ENCODE assay signal across 9 cellular contexts in the genomic region with DNA sequence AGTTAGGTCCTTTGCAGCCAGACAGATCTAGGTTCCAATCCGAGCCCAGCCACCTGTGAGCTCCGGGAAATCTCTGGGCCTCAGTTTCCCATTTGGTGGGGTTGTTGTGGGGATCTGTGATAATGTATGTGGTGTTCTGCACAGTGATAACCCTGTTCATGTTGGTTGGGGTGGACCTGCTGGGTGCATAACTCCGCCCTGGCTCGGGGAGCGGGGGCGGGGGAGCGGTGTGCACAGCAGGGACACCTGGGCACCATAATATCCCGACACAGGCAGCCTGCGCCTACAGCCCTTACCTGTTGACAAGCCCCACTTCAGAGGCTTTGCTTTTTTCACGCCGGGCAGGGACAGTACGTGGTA. TPM values are rescaled to one million over a fixed set of nuclear protein-coding genes. Genes with fewer than 3 reads are reported as not detected.
DNase-seq lines count a peak whose midpoint lies in the region; ATAC-seq, FAIRE-seq and TF ChIP-seq lines count a peak whose summit lies in the region.
"Had no signal": no experiment of that assay in that cellular context is flagged by ENCODE, and none has a peak within 500 bp of the region (broad histone marks: within the 10 kb centered on the region; RNA-seq: fewer than 3 reads in every experiment).

No MANE protein-coding gene starts in this region.

- peaks cover 13% of the 10 kb centered on the region for H3K27me3 Mint-ChIP-seq in activated naive CD4-positive, alpha-beta T cell treated with anti-CD3 and anti-CD28 coated beads for 36 hours (ENCODE audit: low read depth)
- H3K27me3 Mint-ChIP-seq in activated naive CD8-positive, alpha-beta T cell, result peaks cover 16% of the 10 kb centered on the region
- peaks cover 39% of the 10 kb centered on the region for H3K27me3 Mint-ChIP-seq in type B pancreatic cell

- no peak for DNase-seq in activated naive CD4-positive, alpha-beta T cell treated with anti-CD3 and anti-CD28 coated beads for 36 hours
- DNase-seq in activated naive CD4-positive, alpha-beta T cell (lab: John Stamatoyannopoulos, UW), result no peak
- DNase-seq in left lobe of liver (ENCODE audit: low spot score) (no peak), type B pancreatic cell (ENCODE audit: extremely low spot score, unreplicated experiment) (no peak), GM12892 (ENCODE audit: insufficient read length) (no peak), SW480 (ENCODE audit: low spot score) (no peak), T1000 (lab: John Stamatoyannopoulos, UW) (no peak)

- TF ChIP-seq POLR2A in GM12892 (IDR thresholded peaks at IDR 0.05; ENCODE audit: low read depth, low read length), result no peak

- intact Hi-C loops in activated naive CD4-positive, alpha-beta T cell treated with anti-CD3 and anti-CD28 coated beads for 36 hours (cut with micrococcal nuclease), result loop anchor here (10.0 kb wide), 1 partner anchor 145 kb away; a partner anchor contains a TSS

- peak overlapping the region; percentile 58 for H3K4me3 Mint-ChIP-seq in activated naive CD4-positive, alpha-beta T cell treated with anti-CD3 and anti-CD28 coated beads for 36 hours
- H3K4me3 Mint-ChIP-seq in activated naive CD8-positive, alpha-beta T cell, result peak overlapping the region; percentile 67
- H3K4me3 Mint-ChIP-seq in type B pancreatic cell, result peak overlapping the region; percentile 74

- no peak for FAIRE-seq in GM12892 (lab: Jason Lieb, UNC)
- FAIRE-seq: endometrium had no signal

- H3K27ac Mint-ChIP-seq in activated naive CD4-positive, alpha-beta T cell treated with anti-CD3 and anti-CD28 coated beads for 36 hours, result no peak overlapping the region
- H3K27ac Mint-ChIP-seq in activated naive CD8-positive, alpha-beta T cell, result no peak overlapping the region
- no peak overlapping the region for H3K27ac Mint-ChIP-seq in type B pancreatic cell

- no peak for TF ChIP-seq CTCF in type B pancreatic cell (conservative IDR thresholded peaks at IDR 0.05)

- no peaks in the 10 kb centered on the region for H3K36me3 Mint-ChIP-seq in activated naive CD4-positive, alpha-beta T cell treated with anti-CD3 and anti-CD28 coated beads for 36 hours (ENCODE audit: low read depth)
- no peaks in the 10 kb centered on the region for H3K36me3 Mint-ChIP-seq in activated naive CD8-positive, alpha-beta T cell
- no peaks in the 10 kb centered on the region for H3K36me3 Mint-ChIP-seq in type B pancreatic cell

- peak; percentile 53 for ATAC-seq in left lobe of liver

- no peaks in the 10 kb centered on the region for H3K9me3 Mint-ChIP-seq in activated naive CD4-positive, alpha-beta T cell treated with anti-CD3 and anti-CD28 coated beads for 36 hours
- no peaks in the 10 kb centered on the region for H3K9me3 Mint-ChIP-seq in activated naive CD8-positive, alpha-beta T cell (ENCODE audit: low read depth)
- H3K9me3 Mint-ChIP-seq in type B pancreatic cell, result peaks cover 5% of the 10 kb centered on the region

- CTCF ChIA-PET in activated naive CD4-positive, alpha-beta T cell treated with anti-CD3 and anti-CD28 coated beads for 36 hours (lab: Charles Lee), result interaction anchor here (0.7 to 1.7 kb wide), 11 partner anchors 10 to 418 kb away, joined by 3 to 10 read pairs (median 4); no protein-coding TSS in a partner anchor

- H3K4me1 Mint-ChIP-seq in activated naive CD4-positive, alpha-beta T cell treated with anti-CD3 and anti-CD28 coated beads for 36 hours (ENCODE audit: low read depth), result peaks cover 8% of the 10 kb centered on the region
- H3K4me1 Mint-ChIP-seq in activated naive CD8-positive, alpha-beta T cell (ENCODE audit: low read depth), result peaks cover 9% of the 10 kb centered on the region
- H3K4me1 Mint-ChIP-seq in type B pancreatic cell (ENCODE audit: unreplicated experiment), result peaks cover 19% of the 10 kb centered on the region

RNA-seq across cellular contexts. Expression of a gene that starts 48.0 kb away (rescaled TPM):
- total RNA-seq in activated naive CD4-positive, alpha-beta T cell treated with anti-CD3 and anti-CD28 coated beads for 36 hours, result 1 to 10 TPM; 1.1 to 1.2 TPM
- total RNA-seq in left lobe of liver, result 1.5 TPM
- 5.2 and 11.6 TPM in 2 replicates for total RNA-seq in type B pancreatic cell (ENCODE audit: low replicate concordance)
- 1.3 TPM for polyA plus RNA-seq in GM12892 (2012; ENCODE audit: missing spikeins)
